1 cellular context compared by ENCODE assay signal in genomic region chr16:75091619-75092018, GRCh38. TPM values are rescaled to one million over a fixed set of nuclear protein-coding genes. Genes with fewer than 3 reads are reported as not detected.
"Had no signal": no experiment of that assay in that cellular context is flagged by ENCODE, and none has a peak within 500 bp of the region (broad histone marks: within the 10 kb centered on the region; RNA-seq: fewer than 3 reads in every experiment).

No MANE protein-coding gene starts in this region.

RNA-seq across cellular contexts. Expression of gene LDHD, which starts 25.0 kb away (rescaled TPM):
- total RNA-seq: activated B cell treated with CpG ODN at 0.5 μM for 24 hours had no signal
